Comparison of ENCODE assay signal across 16 cellular contexts in the genomic region with DNA sequence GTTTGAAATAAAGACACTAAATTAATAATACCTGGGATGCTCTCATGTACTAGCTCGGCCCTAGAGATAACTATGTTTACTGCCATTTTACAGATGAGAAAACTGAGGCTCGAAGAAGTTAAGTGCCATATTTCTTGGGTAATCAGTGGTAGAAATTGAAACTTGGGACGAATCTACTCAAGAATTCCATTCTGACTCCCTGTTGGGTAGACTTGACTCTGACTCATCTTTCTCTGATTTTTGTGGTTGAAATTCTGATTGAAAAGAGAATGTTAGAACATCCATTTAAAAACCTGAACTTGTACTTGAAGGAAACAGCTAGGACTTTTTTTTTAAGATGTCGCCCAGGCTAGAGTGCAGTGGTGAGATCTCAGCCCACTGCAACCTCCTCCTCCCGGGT.
DNase-seq lines count a peak whose midpoint lies in the region; FAIRE-seq lines count a peak whose summit lies in the region.
"Had no signal": no experiment of that assay in that cellular context is flagged by ENCODE, and none has a peak within 500 bp of the region (broad histone marks: within the 10 kb centered on the region; RNA-seq: fewer than 3 reads in every experiment).

No MANE protein-coding gene starts in this region.

- DNase-seq in ACHN (peak; percentile 39), EH (ENCODE audit: low read depth) (peak; percentile 65), RCC 7860 (ENCODE audit: low spot score) (peak; percentile 68), fibroblast of peridontal ligament (ENCODE audit: extremely low read depth) (peak; percentile 83), DMS79 (lab: John Stamatoyannopoulos, UW) (no peak), GM19238 (ENCODE audit: insufficient read length, low spot score) (no peak), NCI-H2029 treated with DMSO at 0.1 percent for 48 hours (lab: John Stamatoyannopoulos, UW) (no peak), DMS53 treated with DMSO at 0.1 percent for 48 hours (lab: John Stamatoyannopoulos, UW; ENCODE audit: unreplicated experiment) (no peak)
- DNase-seq: heart left ventricle; left cardiac atrium; MG63; NCI-H2171 treated with DMSO at 0.1 percent for 48 hours; stimulated activated CD4-positive, alpha-beta T cell treated with anti-CD3 and anti-CD28 coated beads, Interleukin-4, amount 100 ng/mL, for 24 hours; stimulated activated naive B cell treated with anti-CD40 and anti-IgM and Interleukin-4, amounts not matched to agents 10 μg/mL and 1 μg/mL and 100 μg/mL, for 72 hours had no signal

- in situ Hi-C loops in ACHN (cut with HindIII; ENCODE audit: low pct_ligation_motif_present, low pct_unique_long_range_greater_than_20kb, low sequenced_read_pairs), result no loop called here

- FAIRE-seq in RCC 7860 (lab: Jason Lieb, UNC), result peak; percentile 79
- FAIRE-seq: bronchial epithelial cell, GM18507 had no signal

Comparison
In these comparisons a context has a peak if more than half of its experiments do, and no peak if none do; other contexts are left out.
1. DNase-seq: peak in ACHN (single experiment), EH (single experiment), RCC 7860 (single experiment) and fibroblast of peridontal ligament (single experiment); none in DMS79 (single experiment), GM19238 (single experiment), NCI-H2029 treated with DMSO at 0.1 percent for 48 hours (single experiment) and DMS53 treated with DMSO at 0.1 percent for 48 hours (single experiment).